In genomic region chr7:1341361-1341675, GRCh38 we compare ENCODE assay signal across 1 cellular context.
TF ChIP-seq lines count a peak whose summit lies in the region.

No MANE protein-coding gene starts in this region.

TF ChIP-seq in H1, 55 proteins besides CTCF, POLR2A, EP300 and RAD21:
- no peak for TF ChIP-seq KDM1A (IDR thresholded peaks at IDR 0.05; ENCODE audit: borderline replicate concordance, low read length)
- no peak for TF ChIP-seq BRCA1 (IDR thresholded peaks at IDR 0.05; ENCODE audit: low read depth, low read length)
- no peak for TF ChIP-seq RXRA (IDR thresholded peaks at IDR 0.05; ENCODE audit: insufficient read depth, low read depth, low read length)
- TF ChIP-seq ZNF274 (IDR thresholded peaks at IDR 0.05; ENCODE audit: borderline replicate concordance, extremely low read depth, low read length), result no peak
- TF ChIP-seq KDM4A (IDR thresholded peaks at IDR 0.05; ENCODE audit: low read depth, low read length, severe bottlenecking), result no peak
- no peak for TF ChIP-seq SP2 (IDR thresholded peaks at IDR 0.05; ENCODE audit: low read length)
- TF ChIP-seq TAF7 (optimal IDR thresholded peaks at IDR 0.05; ENCODE audit: borderline replicate concordance, low read depth, low read length), result no peak
TF ChIP-seq in H1: peak in this region for 0.
